1 cellular context compared by ENCODE assay signal in the genomic region with DNA sequence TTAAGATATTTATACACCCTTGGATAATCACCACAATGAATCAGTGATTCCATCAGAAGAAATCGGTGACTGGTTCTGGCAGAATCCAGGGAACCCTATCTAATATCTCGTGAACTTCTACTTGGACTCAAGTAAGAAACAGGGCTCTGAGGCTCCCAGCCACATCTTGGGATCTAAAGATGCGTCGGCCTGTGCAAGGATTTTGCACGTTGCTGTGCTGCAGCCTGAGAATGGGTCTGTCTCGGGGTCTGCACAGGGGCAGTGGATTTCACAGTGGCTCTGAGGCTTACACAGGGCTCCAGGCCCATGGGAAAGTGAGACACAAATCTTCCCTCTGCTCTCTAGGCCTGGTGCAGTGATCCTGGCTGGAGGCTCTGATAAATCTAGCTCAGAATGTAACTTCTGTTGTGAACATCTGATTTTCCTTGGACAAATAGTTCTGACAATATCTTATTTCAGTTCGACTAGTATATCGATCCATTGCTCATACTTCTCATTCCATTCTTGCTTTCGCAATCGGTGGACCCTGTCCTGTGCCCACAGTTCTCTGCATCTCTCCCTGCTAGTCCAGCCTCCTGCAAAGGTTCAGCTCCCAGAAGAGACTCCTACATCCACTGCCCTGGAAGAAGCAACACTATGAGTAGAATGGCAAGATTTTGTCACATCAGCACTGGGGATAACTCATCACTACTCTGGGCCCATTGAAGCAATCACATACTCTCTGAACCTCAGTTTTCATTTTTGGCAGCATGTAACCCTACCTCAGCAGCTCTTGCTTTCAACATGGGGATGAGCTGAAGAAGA.
A peak's percentile ranks its signal among the peaks of the same experiment; 100 is the strongest.
TF ChIP-seq lines count a peak whose summit lies in the region.

No MANE protein-coding gene starts in this region.

TF ChIP-seq in HepG2, 621 proteins besides CTCF, POLR2A, EP300 and RAD21 (continued from another document and continues in another):
- TF ChIP-seq, protein P1, sequence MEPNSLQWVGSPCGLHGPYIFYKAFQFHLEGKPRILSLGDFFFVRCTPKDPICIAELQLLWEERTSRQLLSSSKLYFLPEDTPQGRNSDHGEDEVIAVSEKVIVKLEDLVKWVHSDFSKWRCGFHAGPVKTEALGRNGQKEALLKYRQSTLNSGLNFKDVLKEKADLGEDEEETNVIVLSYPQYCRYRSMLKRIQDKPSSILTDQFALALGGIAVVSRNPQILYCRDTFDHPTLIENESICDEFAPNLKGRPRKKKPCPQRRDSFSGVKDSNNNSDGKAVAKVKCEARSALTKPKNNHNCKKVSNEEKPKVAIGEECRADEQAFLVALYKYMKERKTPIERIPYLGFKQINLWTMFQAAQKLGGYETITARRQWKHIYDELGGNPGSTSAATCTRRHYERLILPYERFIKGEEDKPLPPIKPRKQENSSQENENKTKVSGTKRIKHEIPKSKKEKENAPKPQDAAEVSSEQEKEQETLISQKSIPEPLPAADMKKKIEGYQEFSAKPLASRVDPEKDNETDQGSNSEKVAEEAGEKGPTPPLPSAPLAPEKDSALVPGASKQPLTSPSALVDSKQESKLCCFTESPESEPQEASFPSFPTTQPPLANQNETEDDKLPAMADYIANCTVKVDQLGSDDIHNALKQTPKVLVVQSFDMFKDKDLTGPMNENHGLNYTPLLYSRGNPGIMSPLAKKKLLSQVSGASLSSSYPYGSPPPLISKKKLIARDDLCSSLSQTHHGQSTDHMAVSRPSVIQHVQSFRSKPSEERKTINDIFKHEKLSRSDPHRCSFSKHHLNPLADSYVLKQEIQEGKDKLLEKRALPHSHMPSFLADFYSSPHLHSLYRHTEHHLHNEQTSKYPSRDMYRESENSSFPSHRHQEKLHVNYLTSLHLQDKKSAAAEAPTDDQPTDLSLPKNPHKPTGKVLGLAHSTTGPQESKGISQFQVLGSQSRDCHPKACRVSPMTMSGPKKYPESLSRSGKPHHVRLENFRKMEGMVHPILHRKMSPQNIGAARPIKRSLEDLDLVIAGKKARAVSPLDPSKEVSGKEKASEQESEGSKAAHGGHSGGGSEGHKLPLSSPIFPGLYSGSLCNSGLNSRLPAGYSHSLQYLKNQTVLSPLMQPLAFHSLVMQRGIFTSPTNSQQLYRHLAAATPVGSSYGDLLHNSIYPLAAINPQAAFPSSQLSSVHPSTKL (CRISPR knock-in tag; IDR thresholded peaks at IDR 0.05) = peak; percentile 93
- peak; percentile 100 for TF ChIP-seq ONECUT2 (CRISPR knock-in tag; IDR thresholded peaks at IDR 0.05)
- TF ChIP-seq ZMAT3 (CRISPR knock-in tag; conservative IDR thresholded peaks at IDR 0.05) = 0 out of 2 replicates have a peak, but pooled peaks have one; percentile 12
- peak; percentile 97 for TF ChIP-seq GATAD2A (CRISPR knock-in tag; IDR thresholded peaks at IDR 0.05)
- TF ChIP-seq FOXJ3 (CRISPR knock-in tag; IDR thresholded peaks at IDR 0.05; ENCODE audit: borderline replicate concordance) = peak; percentile 79; the same call in 1 of the 2 replicates
- TF ChIP-seq, protein P2, sequence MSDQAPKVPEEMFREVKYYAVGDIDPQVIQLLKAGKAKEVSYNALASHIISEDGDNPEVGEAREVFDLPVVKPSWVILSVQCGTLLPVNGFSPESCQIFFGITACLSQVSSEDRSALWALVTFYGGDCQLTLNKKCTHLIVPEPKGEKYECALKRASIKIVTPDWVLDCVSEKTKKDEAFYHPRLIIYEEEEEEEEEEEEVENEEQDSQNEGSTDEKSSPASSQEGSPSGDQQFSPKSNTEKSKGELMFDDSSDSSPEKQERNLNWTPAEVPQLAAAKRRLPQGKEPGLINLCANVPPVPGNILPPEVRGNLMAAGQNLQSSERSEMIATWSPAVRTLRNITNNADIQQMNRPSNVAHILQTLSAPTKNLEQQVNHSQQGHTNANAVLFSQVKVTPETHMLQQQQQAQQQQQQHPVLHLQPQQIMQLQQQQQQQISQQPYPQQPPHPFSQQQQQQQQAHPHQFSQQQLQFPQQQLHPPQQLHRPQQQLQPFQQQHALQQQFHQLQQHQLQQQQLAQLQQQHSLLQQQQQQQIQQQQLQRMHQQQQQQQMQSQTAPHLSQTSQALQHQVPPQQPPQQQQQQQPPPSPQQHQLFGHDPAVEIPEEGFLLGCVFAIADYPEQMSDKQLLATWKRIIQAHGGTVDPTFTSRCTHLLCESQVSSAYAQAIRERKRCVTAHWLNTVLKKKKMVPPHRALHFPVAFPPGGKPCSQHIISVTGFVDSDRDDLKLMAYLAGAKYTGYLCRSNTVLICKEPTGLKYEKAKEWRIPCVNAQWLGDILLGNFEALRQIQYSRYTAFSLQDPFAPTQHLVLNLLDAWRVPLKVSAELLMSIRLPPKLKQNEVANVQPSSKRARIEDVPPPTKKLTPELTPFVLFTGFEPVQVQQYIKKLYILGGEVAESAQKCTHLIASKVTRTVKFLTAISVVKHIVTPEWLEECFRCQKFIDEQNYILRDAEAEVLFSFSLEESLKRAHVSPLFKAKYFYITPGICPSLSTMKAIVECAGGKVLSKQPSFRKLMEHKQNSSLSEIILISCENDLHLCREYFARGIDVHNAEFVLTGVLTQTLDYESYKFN (CRISPR knock-in tag; conservative IDR thresholded peaks at IDR 0.05) = peak; percentile 95
- TF ChIP-seq, protein P3, sequence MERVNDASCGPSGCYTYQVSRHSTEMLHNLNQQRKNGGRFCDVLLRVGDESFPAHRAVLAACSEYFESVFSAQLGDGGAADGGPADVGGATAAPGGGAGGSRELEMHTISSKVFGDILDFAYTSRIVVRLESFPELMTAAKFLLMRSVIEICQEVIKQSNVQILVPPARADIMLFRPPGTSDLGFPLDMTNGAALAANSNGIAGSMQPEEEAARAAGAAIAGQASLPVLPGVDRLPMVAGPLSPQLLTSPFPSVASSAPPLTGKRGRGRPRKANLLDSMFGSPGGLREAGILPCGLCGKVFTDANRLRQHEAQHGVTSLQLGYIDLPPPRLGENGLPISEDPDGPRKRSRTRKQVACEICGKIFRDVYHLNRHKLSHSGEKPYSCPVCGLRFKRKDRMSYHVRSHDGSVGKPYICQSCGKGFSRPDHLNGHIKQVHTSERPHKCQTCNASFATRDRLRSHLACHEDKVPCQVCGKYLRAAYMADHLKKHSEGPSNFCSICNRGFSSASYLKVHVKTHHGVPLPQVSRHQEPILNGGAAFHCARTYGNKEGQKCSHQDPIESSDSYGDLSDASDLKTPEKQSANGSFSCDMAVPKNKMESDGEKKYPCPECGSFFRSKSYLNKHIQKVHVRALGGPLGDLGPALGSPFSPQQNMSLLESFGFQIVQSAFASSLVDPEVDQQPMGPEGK (CRISPR knock-in tag; IDR thresholded peaks at IDR 0.05) = no peak; the same call in 1 of the 2 replicates
- TF ChIP-seq HNF4A (CRISPR knock-in tag; IDR thresholded peaks at IDR 0.05) = peak; percentile 99
- TF ChIP-seq ZNF878 (CRISPR knock-in tag; IDR thresholded peaks at IDR 0.05) = no peak
- TF ChIP-seq, protein P4, sequence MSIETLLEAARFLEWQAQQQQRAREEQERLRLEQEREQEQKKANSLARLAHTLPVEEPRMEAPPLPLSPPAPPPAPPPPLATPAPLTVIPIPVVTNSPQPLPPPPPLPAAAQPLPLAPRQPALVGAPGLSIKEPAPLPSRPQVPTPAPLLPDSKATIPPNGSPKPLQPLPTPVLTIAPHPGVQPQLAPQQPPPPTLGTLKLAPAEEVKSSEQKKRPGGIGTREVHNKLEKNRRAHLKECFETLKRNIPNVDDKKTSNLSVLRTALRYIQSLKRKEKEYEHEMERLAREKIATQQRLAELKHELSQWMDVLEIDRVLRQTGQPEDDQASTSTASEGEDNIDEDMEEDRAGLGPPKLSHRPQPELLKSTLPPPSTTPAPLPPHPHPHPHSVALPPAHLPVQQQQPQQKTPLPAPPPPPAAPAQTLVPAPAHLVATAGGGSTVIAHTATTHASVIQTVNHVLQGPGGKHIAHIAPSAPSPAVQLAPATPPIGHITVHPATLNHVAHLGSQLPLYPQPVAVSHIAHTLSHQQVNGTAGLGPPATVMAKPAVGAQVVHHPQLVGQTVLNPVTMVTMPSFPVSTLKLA (IDR thresholded peaks at IDR 0.05) = no peak
- peak; percentile 98 for TF ChIP-seq DPF2 (CRISPR knock-in tag; IDR thresholded peaks at IDR 0.05; ENCODE audit: borderline replicate concordance, low read depth)
- TF ChIP-seq, protein P5, sequence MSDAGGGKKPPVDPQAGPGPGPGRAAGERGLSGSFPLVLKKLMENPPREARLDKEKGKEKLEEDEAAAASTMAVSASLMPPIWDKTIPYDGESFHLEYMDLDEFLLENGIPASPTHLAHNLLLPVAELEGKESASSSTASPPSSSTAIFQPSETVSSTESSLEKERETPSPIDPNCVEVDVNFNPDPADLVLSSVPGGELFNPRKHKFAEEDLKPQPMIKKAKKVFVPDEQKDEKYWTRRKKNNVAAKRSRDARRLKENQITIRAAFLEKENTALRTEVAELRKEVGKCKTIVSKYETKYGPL (CRISPR knock-in tag; IDR thresholded peaks at IDR 0.05) = no peak
- 0 out of 2 replicates have a peak, but pooled peaks have one; percentile 23 for TF ChIP-seq MEIS1 (CRISPR knock-in tag; IDR thresholded peaks at IDR 0.05; ENCODE audit: borderline replicate concordance)
- TF ChIP-seq SAFB2 (CRISPR knock-in tag; IDR thresholded peaks at IDR 0.05; ENCODE audit: borderline replicate concordance, low read depth) = no peak
- peak; percentile 50; the same call in 1 of the 2 replicates for TF ChIP-seq SMYD3 (CRISPR knock-in tag; IDR thresholded peaks at IDR 0.05)
- TF ChIP-seq, protein P6, sequence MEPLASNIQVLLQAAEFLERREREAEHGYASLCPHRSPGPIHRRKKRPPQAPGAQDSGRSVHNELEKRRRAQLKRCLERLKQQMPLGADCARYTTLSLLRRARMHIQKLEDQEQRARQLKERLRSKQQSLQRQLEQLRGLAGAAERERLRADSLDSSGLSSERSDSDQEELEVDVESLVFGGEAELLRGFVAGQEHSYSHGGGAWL (CRISPR knock-in tag; IDR thresholded peaks at IDR 0.05) = no peak
- peak; percentile 26; the same call in 1 of the 2 replicates for TF ChIP-seq ZNF768 (CRISPR knock-in tag; IDR thresholded peaks at IDR 0.05)
- peak; percentile 38; the same call in 1 of the 2 replicates for TF ChIP-seq ZNF143 (CRISPR knock-in tag; IDR thresholded peaks at IDR 0.05)
- no peak for TF ChIP-seq RAD51 (IDR thresholded peaks at IDR 0.05; ENCODE audit: borderline replicate concordance)
- TF ChIP-seq, protein P7, sequence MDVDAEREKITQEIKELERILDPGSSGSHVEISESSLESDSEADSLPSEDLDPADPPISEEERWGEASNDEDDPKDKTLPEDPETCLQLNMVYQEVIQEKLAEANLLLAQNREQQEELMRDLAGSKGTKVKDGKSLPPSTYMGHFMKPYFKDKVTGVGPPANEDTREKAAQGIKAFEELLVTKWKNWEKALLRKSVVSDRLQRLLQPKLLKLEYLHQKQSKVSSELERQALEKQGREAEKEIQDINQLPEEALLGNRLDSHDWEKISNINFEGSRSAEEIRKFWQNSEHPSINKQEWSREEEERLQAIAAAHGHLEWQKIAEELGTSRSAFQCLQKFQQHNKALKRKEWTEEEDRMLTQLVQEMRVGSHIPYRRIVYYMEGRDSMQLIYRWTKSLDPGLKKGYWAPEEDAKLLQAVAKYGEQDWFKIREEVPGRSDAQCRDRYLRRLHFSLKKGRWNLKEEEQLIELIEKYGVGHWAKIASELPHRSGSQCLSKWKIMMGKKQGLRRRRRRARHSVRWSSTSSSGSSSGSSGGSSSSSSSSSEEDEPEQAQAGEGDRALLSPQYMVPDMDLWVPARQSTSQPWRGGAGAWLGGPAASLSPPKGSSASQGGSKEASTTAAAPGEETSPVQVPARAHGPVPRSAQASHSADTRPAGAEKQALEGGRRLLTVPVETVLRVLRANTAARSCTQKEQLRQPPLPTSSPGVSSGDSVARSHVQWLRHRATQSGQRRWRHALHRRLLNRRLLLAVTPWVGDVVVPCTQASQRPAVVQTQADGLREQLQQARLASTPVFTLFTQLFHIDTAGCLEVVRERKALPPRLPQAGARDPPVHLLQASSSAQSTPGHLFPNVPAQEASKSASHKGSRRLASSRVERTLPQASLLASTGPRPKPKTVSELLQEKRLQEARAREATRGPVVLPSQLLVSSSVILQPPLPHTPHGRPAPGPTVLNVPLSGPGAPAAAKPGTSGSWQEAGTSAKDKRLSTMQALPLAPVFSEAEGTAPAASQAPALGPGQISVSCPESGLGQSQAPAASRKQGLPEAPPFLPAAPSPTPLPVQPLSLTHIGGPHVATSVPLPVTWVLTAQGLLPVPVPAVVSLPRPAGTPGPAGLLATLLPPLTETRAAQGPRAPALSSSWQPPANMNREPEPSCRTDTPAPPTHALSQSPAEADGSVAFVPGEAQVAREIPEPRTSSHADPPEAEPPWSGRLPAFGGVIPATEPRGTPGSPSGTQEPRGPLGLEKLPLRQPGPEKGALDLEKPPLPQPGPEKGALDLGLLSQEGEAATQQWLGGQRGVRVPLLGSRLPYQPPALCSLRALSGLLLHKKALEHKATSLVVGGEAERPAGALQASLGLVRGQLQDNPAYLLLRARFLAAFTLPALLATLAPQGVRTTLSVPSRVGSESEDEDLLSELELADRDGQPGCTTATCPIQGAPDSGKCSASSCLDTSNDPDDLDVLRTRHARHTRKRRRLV (CRISPR knock-in tag; IDR thresholded peaks at IDR 0.05) = no peak
- TF ChIP-seq, protein P8, sequence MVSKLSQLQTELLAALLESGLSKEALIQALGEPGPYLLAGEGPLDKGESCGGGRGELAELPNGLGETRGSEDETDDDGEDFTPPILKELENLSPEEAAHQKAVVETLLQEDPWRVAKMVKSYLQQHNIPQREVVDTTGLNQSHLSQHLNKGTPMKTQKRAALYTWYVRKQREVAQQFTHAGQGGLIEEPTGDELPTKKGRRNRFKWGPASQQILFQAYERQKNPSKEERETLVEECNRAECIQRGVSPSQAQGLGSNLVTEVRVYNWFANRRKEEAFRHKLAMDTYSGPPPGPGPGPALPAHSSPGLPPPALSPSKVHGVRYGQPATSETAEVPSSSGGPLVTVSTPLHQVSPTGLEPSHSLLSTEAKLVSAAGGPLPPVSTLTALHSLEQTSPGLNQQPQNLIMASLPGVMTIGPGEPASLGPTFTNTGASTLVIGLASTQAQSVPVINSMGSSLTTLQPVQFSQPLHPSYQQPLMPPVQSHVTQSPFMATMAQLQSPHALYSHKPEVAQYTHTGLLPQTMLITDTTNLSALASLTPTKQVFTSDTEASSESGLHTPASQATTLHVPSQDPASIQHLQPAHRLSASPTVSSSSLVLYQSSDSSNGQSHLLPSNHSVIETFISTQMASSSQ (IDR thresholded peaks at IDR 0.05; ENCODE audit: low read depth) = no peak
- TF ChIP-seq, protein P8 (CRISPR knock-in tag; IDR thresholded peaks at IDR 0.05; ENCODE audit: borderline replicate concordance) = no peak
- no peak for TF ChIP-seq ZNF652 (CRISPR knock-in tag; IDR thresholded peaks at IDR 0.05; ENCODE audit: borderline replicate concordance, low read depth)
